ENCODE assay signal across 9 cellular contexts in the genomic region with DNA sequence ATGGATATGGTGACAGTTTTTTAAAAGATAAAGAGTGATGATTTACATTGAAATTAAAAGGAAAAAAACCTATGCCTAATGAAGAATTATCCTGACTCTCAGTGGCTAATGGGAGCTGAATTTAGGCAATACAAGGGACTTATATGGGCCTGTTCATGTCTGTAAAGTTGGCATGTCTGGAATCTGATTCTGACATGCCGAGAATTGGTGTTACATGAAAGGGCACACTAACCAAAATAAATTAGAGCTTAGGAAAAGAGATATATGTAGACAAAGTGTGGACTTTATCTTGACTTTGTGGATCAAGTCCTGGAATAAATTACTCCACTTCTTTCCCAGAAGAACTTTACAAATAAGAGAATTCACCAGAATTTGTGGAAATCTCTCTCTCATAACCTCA. TPM values are rescaled to one million over a fixed set of nuclear protein-coding genes. Genes with fewer than 3 reads are reported as not detected.
DNase-seq lines count a peak whose midpoint lies in the region; ATAC-seq, FAIRE-seq and TF ChIP-seq lines count a peak whose summit lies in the region.
"Had no signal": no experiment of that assay in that cellular context is flagged by ENCODE, and none has a peak within 500 bp of the region (broad histone marks: within the 10 kb centered on the region; RNA-seq: fewer than 3 reads in every experiment).

No MANE protein-coding gene starts in this region.

- no peak overlapping the region; the same call in 1 of the 2 replicates for H2AFZ ChIP-seq in OCI-LY7 (ENCODE audit: low read length)
- no peak overlapping the region for H2AFZ ChIP-seq in endothelial cell of umbilical vein (ENCODE audit: low read depth, low read length)

- no peak for DNase-seq in CD4-positive, alpha-beta memory T cell
- DNase-seq in OCI-LY7 (ENCODE audit: low spot score) (no peak), endothelial cell of umbilical vein (ENCODE audit: low read depth, low spot score) (no peak), SKM-1 (lab: John Stamatoyannopoulos, UW; ENCODE audit: unreplicated experiment) (no peak), ecto neural progenitor cell (ENCODE audit: low spot score) (no peak)

- no peak for FAIRE-seq in endothelial cell of umbilical vein (lab: Jason Lieb, UNC)
- FAIRE-seq: TTC549 had no signal

- H4K20me1 ChIP-seq in OCI-LY7 (ENCODE audit: insufficient read depth, low read length), result peaks cover 16% of the 10 kb centered on the region
- H4K20me1 ChIP-seq in endothelial cell of umbilical vein (replicated peaks; ENCODE audit: control insufficient read depth, extremely low read depth, insufficient read depth, low read length), result no peaks in the 10 kb centered on the region

- H3K4me1 Mint-ChIP-seq in CD4-positive, alpha-beta memory T cell, result peaks cover 35 to 76% (median 62%) of the 10 kb centered on the region in 4 donors

- H3K36me3 ChIP-seq in CD4-positive, alpha-beta memory T cell (ENCODE audit: insufficient read depth, low read length), result no peaks in the 10 kb centered on the region
- H3K36me3 ChIP-seq in OCI-LY7 (ENCODE audit: insufficient read depth, low read length) (peaks cover 39% of the 10 kb centered on the region), endothelial cell of umbilical vein (ENCODE audit: control insufficient read depth in 2 of 2, extremely low read depth in 1 of 2, insufficient read depth in 2 of 2, low read length in 2 of 2) (no peaks in the 10 kb centered on the region), neutrophil (no peaks in the 10 kb centered on the region)

- H3K9me3 ChIP-seq in CD4-positive, alpha-beta memory T cell (ENCODE audit: control insufficient read depth in 1 of 2, low read length in 2 of 2), result no peaks in the 10 kb centered on the region
- H3K9me3 ChIP-seq in OCI-LY7 (ENCODE audit: low read length) (no peaks in the 10 kb centered on the region), endothelial cell of umbilical vein (replicated peaks; ENCODE audit: control insufficient read depth, insufficient read depth, low read length) (no peaks in the 10 kb centered on the region), neutrophil (no peaks in the 10 kb centered on the region)

- CTCF ChIA-PET in CD4-positive, alpha-beta memory T cell (lab: Charles Lee; ENCODE audit: partially characterized antibody), result interaction anchor here (1.6 to 3.1 kb wide), 5 partner anchors 12 to 142 kb away, joined by 6 to 32 read pairs (median 8); a partner anchor contains a TSS
- CTCF ChIA-PET in OCI-LY7 (lab: Charles Lee; ENCODE audit: unreplicated experiment), result no interaction called here
- CTCF ChIA-PET in endothelial cell of umbilical vein (lab: Charles Lee), result interaction anchor here (1.3 to 2.9 kb wide), 4 partner anchors 10 to 142 kb away, joined by 3 to 20 read pairs (median 9); a partner anchor contains a TSS

- no peaks in the 10 kb centered on the region for H3K27me3 Mint-ChIP-seq in CD4-positive, alpha-beta memory T cell

- H3K4me3 ChIP-seq in CD4-positive, alpha-beta memory T cell (ENCODE audit: low read length in 2 of 2), result peak overlapping the region; percentile 65 to 99
- H3K4me3 ChIP-seq in OCI-LY7 (ENCODE audit: low read depth, low read length, poor library complexity, severe bottlenecking) (peak overlapping the region; percentile 87), endothelial cell of umbilical vein (replicated peaks in 1 of 3; ENCODE audit: insufficient read depth in 1 of 3, low read depth in 1 of 3, low read length in 3 of 3) (peak overlapping the region; percentile 88 to 98 (median 93)), neutrophil (ENCODE audit: low read depth in 1 of 2, low read length in 1 of 2) (peak overlapping the region; percentile 59 to 99)

- no peaks in the 10 kb centered on the region for H3K9me2 ChIP-seq in OCI-LY7 (ENCODE audit: insufficient read depth, low read length)

- H3K9ac ChIP-seq in endothelial cell of umbilical vein (replicated peaks; ENCODE audit: extremely low read depth, insufficient read depth, low read length), result peak overlapping the region; percentile 95

- intact Hi-C loops in CD4-positive, alpha-beta memory T cell (cut with micrococcal nuclease), result loop anchor here (5.0 kb wide), 2 partner anchors 171 to 321 kb away; a partner anchor contains a TSS
- intact Hi-C loops in OCI-LY7 (cut with micrococcal nuclease; ENCODE audit: unreplicated experiment) (loop anchor here (2.0 kb wide), 1 partner anchor 320 kb away; no protein-coding TSS in a partner anchor), endothelial cell of umbilical vein (cut with micrococcal nuclease) (loop anchor here (1.0 kb wide), 1 partner anchor 143 kb away; no protein-coding TSS in a partner anchor)

- H3K4me3 Mint-ChIP-seq in CD4-positive, alpha-beta memory T cell, result peak overlapping the region; percentile 98 to 99 (median 98)

- H3K4me2 ChIP-seq in OCI-LY7 (ENCODE audit: low read length), result peak overlapping the region; percentile 83
- peak overlapping the region; percentile 99 for H3K4me2 ChIP-seq in endothelial cell of umbilical vein (ENCODE audit: insufficient read depth, low read length)

- no peaks in the 10 kb centered on the region for H3K9me1 ChIP-seq in endothelial cell of umbilical vein (replicated peaks; ENCODE audit: control insufficient read depth, extremely low read depth, insufficient read depth, low read length)

- TF ChIP-seq POLR2A in endothelial cell of umbilical vein (IDR thresholded peaks at IDR 0.05; ENCODE audit: low read depth, low read length), result no peak

- peaks cover 60% of the 10 kb centered on the region for H3K4me1 ChIP-seq in CD4-positive, alpha-beta memory T cell (ENCODE audit: insufficient read depth, low read length)
- H3K4me1 ChIP-seq in OCI-LY7 (ENCODE audit: insufficient read depth, low read length, poor library complexity, severe bottlenecking), result peaks cover 40% of the 10 kb centered on the region
- peaks cover 10% of the 10 kb centered on the region for H3K4me1 ChIP-seq in endothelial cell of umbilical vein (ENCODE audit: control insufficient read depth, extremely low read depth, insufficient read depth, low read length)
- H3K4me1 ChIP-seq in neutrophil (ENCODE audit: control insufficient read depth in 1 of 2, insufficient read depth in 1 of 2, low read depth in 1 of 2, low read length in 1 of 2), result peaks cover 17 to 20% of the 10 kb centered on the region in 2 experiments

- H3K27ac Mint-ChIP-seq in CD4-positive, alpha-beta memory T cell, result peak overlapping the region; percentile 97 to 100 (median 99)

- peak overlapping the region; percentile 84 for H3K27ac ChIP-seq in CD4-positive, alpha-beta memory T cell (ENCODE audit: low read depth, low read length)
- H3K27ac ChIP-seq in OCI-LY7 (ENCODE audit: low read depth, low read length, poor library complexity, severe bottlenecking) (peak overlapping the region; percentile 69), endothelial cell of umbilical vein (ENCODE audit: insufficient read depth, low read depth, low read length) (peak overlapping the region; percentile 74), neutrophil (no peak overlapping the region)

- TSS peak; percentile 69 for BruUV-seq in OCI-LY7 (replicated peaks; lab: Mats Ljungman, UMichigan)
- BruUV-seq in endothelial cell of umbilical vein (replicated peaks; lab: Mats Ljungman, UMichigan), result no TSS peak

- H3K9me3 Mint-ChIP-seq in CD4-positive, alpha-beta memory T cell, result no peaks in the 10 kb centered on the region

- H3K79me2 ChIP-seq in OCI-LY7 (ENCODE audit: insufficient read depth, low read depth, low read length) (peaks cover 82% of the 10 kb centered on the region), endothelial cell of umbilical vein (ENCODE audit: control insufficient read depth, insufficient read depth, low read length) (peaks cover 73% of the 10 kb centered on the region)

- TF ChIP-seq CTCF in OCI-LY7 (conservative IDR thresholded peaks at IDR 0.05; ENCODE audit: low read length), result no peak
- no peak for TF ChIP-seq CTCF in endothelial cell of umbilical vein (IDR thresholded peaks at IDR 0.05; ENCODE audit: extremely low read depth in 1 of 2, insufficient read depth in 1 of 2, low read depth in 1 of 2, low read length in 2 of 2)
- TF ChIP-seq CTCF in neutrophil (IDR thresholded peaks at IDR 0.05), result no peak

- H3K36me3 Mint-ChIP-seq in CD4-positive, alpha-beta memory T cell, result peaks cover 5 to 35% of the 10 kb centered on the region in 2 donors

- POLR2A ChIA-PET in CD4-positive, alpha-beta memory T cell (lab: Charles Lee; ENCODE audit: partially characterized antibody), result interaction anchor here (0.7 to 3.3 kb wide), 11 partner anchors 10 to 171 kb away, joined by 3 to 210 read pairs (median 8); a partner anchor contains a TSS
- POLR2A ChIA-PET in OCI-LY7 (lab: Charles Lee) (interaction anchor here (1.1 to 5.3 kb wide), 7 partner anchors 10 to 142 kb away, joined by 3 to 52 read pairs (median 6); a partner anchor contains a TSS), endothelial cell of umbilical vein (lab: Charles Lee) (interaction anchor here (2.0 to 2.4 kb wide), 2 partner anchors 10 to 37 kb away, joined by 12 to 34 read pairs; a partner anchor contains a TSS)

- H3K27me3 ChIP-seq in CD4-positive, alpha-beta memory T cell (ENCODE audit: insufficient read depth, low read length), result no peaks in the 10 kb centered on the region
- H3K27me3 ChIP-seq in endothelial cell of umbilical vein (ENCODE audit: control insufficient read depth in 2 of 2, insufficient read depth in 2 of 2, low read length in 2 of 2), result no peaks in the 10 kb centered on the region
- no peaks in the 10 kb centered on the region for H3K27me3 ChIP-seq in neutrophil

- no peak for ATAC-seq in HG02840 (IDR thresholded peaks at IDR 0.05; ENCODE audit: low FRiP score, unreplicated experiment)
- no peak for ATAC-seq in activated CD4-positive, CD25-positive, alpha-beta regulatory T cell treated with anti-CD3 and anti-CD28 coated beads, Interleukin-2, amount 50 U/mL, for 24 hours

- dilution Hi-C loops in endothelial cell of umbilical vein (cut with MboI; ENCODE audit: extremely low pct_ligation_motif_present, low sequenced_read_pairs), result no loop called here

RNA-seq across cellular contexts. Expression of a gene that starts 1.1 kb away (rescaled TPM):
- total RNA-seq in CD4-positive, alpha-beta memory T cell, result 10 to 100 TPM; 35.1 to 38.3 TPM
- polyA plus RNA-seq in CD4-positive, alpha-beta memory T cell, result 10 to 100 TPM; 12.9 to 19.3 TPM
- 39.4 and 43.3 TPM in 2 replicates for total RNA-seq in OCI-LY7 (2014; rRNA removed; shearing (Covaris generic))
- 49.1 and 55.3 TPM in 2 replicates for total RNA-seq in OCI-LY7 (2022)
- 35.1 and 36.8 TPM in 2 replicates for total RNA-seq in endothelial cell of umbilical vein
- polyA plus RNA-seq in endothelial cell of umbilical vein, result 13.8 and 17.6 TPM in 2 replicates
- 16.5 and 18.1 TPM in 2 replicates for polyA plus RNA-seq in endothelial cell of umbilical vein (2011; cell fraction: cytosol; rRNA removed)
- 29.0 and 40.9 TPM in 2 replicates for polyA plus RNA-seq in endothelial cell of umbilical vein (2011; cell fraction: nucleus; rRNA removed)
- polyA plus RNA-seq in endothelial cell of umbilical vein (2012), result 27.8 and 35.9 TPM in 2 replicates
- polyA minus RNA-seq in endothelial cell of umbilical vein, result 17.9 and 18.1 TPM in 2 replicates
- polyA minus RNA-seq in endothelial cell of umbilical vein (2011; cell fraction: cytosol; rRNA and poly(A)+ RNA removed), result 13.5 TPM
- polyA minus RNA-seq in endothelial cell of umbilical vein (2011; cell fraction: nucleus; rRNA and poly(A)+ RNA removed), result 21.6 and 31.0 TPM in 2 replicates

RNA-seq across cellular contexts. Expression of a gene that starts 36.5 kb away (rescaled TPM):
- 100 to 1,000 TPM; 515 to 534 TPM for total RNA-seq in CD4-positive, alpha-beta memory T cell
- 100 to 1,000 TPM; 199 to 253 TPM for polyA plus RNA-seq in CD4-positive, alpha-beta memory T cell
- 235 and 303 TPM in 2 replicates for total RNA-seq in OCI-LY7 (2014; rRNA removed; shearing (Covaris generic))
- 254 and 304 TPM in 2 replicates for total RNA-seq in OCI-LY7 (2022)
- total RNA-seq in endothelial cell of umbilical vein, result 1,253 and 1,310 TPM in 2 replicates
- 188 and 310 TPM in 2 replicates for polyA plus RNA-seq in endothelial cell of umbilical vein
- polyA plus RNA-seq in endothelial cell of umbilical vein (2011; cell fraction: cytosol; rRNA removed), result 622 and 672 TPM in 2 replicates
- 1,138 and 1,640 TPM in 2 replicates for polyA plus RNA-seq in endothelial cell of umbilical vein (2011; cell fraction: nucleus; rRNA removed)
- polyA plus RNA-seq in endothelial cell of umbilical vein (2012), result 967 and 1,014 TPM in 2 replicates
- 299 and 328 TPM in 2 replicates for polyA minus RNA-seq in endothelial cell of umbilical vein
- 72.4 TPM for polyA minus RNA-seq in endothelial cell of umbilical vein (2011; cell fraction: cytosol; rRNA and poly(A)+ RNA removed)
- 434 and 718 TPM in 2 replicates for polyA minus RNA-seq in endothelial cell of umbilical vein (2011; cell fraction: nucleus; rRNA and poly(A)+ RNA removed)
